Comparison of ENCODE assay signal across 17 cellular contexts in the genomic region with DNA sequence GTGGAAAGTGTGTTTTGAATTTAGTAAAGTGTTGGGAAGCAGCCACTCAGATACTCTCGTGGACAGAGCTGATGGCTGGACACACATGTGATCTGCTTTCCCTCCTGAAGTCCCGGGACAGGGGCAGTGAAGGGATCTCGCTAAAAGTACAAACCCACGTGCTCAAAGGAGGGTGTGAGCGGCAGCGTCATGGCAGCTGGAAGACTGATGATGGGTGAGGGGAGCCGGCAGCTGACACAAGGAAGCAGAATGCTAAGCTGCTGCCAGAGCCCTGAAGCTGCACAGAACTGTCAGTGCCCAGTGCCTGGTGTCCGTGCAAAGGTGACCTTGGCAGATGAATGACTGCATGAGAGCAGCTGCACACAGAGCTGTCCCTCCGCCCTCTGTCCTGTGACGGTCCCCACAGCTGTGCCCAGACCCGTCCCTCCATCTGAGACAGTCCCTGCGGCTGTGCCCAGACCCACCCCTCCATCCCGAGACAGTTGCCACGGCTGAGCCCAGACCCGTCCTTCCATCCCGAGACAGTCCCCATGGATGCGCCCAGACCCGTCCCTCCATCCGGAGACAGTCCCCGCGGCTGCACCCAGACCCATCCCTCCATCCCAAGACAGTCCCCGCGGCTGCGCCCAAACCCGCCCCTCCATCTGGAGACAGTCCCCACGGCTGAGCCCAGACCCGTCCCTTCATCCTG. TPM values are rescaled to one million over a fixed set of nuclear protein-coding genes. Genes with fewer than 3 reads are reported as not detected.
A peak's percentile ranks its signal among the peaks of the same experiment; 100 is the strongest.
DNase-seq lines count a peak whose midpoint lies in the region; TF ChIP-seq lines count a peak whose summit lies in the region.
"Had no signal": no experiment of that assay in that cellular context is flagged by ENCODE, and none has a peak within 500 bp of the region (broad histone marks: within the 10 kb centered on the region; RNA-seq: fewer than 3 reads in every experiment).

No MANE protein-coding gene starts in this region.

- DNase-seq in EL (peak; percentile 19), RPMI8226 (peak; percentile 5), glutamatergic neuron (no peak), retina (peak; percentile 44), NCI-H2029 (lab: John Stamatoyannopoulos, UW) (no peak), COLO829 (ENCODE audit: low spot score) (no peak)
- DNase-seq in stimulated activated naive CD4-positive, alpha-beta T cell treated with Interleukin-2 at 50 U/mL for 16 hours (lab: John Stamatoyannopoulos, UW), result no peak
- DNase-seq: activated CD4-positive, alpha-beta T cell treated with anti-CD3 and anti-CD28 coated beads for 4 hours; effector memory CD8-positive, alpha-beta T cell; foreskin melanocyte; GDM1; NCI-H1930; NCI-H774; small intestine; stimulated activated naive B cell treated with anti-CD40 and anti-IgM and Interleukin-4, amounts not matched to agents 10 μg/mL and 1 μg/mL and 100 μg/mL, for 72 hours had no signal

- H3K27ac Mint-ChIP-seq in glutamatergic neuron (ENCODE audit: unreplicated experiment), result peak overlapping the region; percentile 66
- H3K27ac Mint-ChIP-seq: activated naive CD4-positive, alpha-beta T cell treated with anti-CD3 and anti-CD28 coated beads, Interleukin-2, amount 50 U/mL, for 72 hours; effector memory CD8-positive, alpha-beta T cell; stimulated activated naive B cell treated with anti-CD40 and anti-IgM and Interleukin-4, amounts not matched to agents 10 μg/mL and 1 μg/mL and 100 μg/mL, for 72 hours had no signal

- H3K4me1 Mint-ChIP-seq in glutamatergic neuron (ENCODE audit: low read depth, unreplicated experiment), result peaks cover 5% of the 10 kb centered on the region

- peaks cover 18% of the 10 kb centered on the region for H3K9me3 Mint-ChIP-seq in glutamatergic neuron (ENCODE audit: unreplicated experiment)
- H3K9me3 Mint-ChIP-seq: activated naive CD4-positive, alpha-beta T cell treated with anti-CD3 and anti-CD28 coated beads, Interleukin-2, amount 50 U/mL, for 72 hours; effector memory CD8-positive, alpha-beta T cell; stimulated activated naive B cell treated with anti-CD40 and anti-IgM and Interleukin-4, amounts not matched to agents 10 μg/mL and 1 μg/mL and 100 μg/mL, for 72 hours had no signal

- H3K4me3 Mint-ChIP-seq in glutamatergic neuron (ENCODE audit: unreplicated experiment), result no peak overlapping the region
- H3K4me3 Mint-ChIP-seq: effector memory CD8-positive, alpha-beta T cell; stimulated activated naive B cell treated with anti-CD40 and anti-IgM and Interleukin-4, amounts not matched to agents 10 μg/mL and 1 μg/mL and 100 μg/mL, for 72 hours had no signal

- TF ChIP-seq CTCF in glutamatergic neuron (IDR thresholded peaks at IDR 0.05; ENCODE audit: partially characterized antibody, unreplicated experiment), result no peak

- peaks cover 15% of the 10 kb centered on the region for H3K27me3 Mint-ChIP-seq in glutamatergic neuron (ENCODE audit: unreplicated experiment)

- H3K36me3 Mint-ChIP-seq in glutamatergic neuron (ENCODE audit: unreplicated experiment), result no peaks in the 10 kb centered on the region
- H3K36me3 Mint-ChIP-seq: activated naive CD4-positive, alpha-beta T cell treated with anti-CD3 and anti-CD28 coated beads, Interleukin-2, amount 50 U/mL, for 72 hours had no signal

RNA-seq across cellular contexts. Expression of a gene that starts 29.6 kb away (rescaled TPM):
- 13.8 TPM for total RNA-seq in glutamatergic neuron (ENCODE audit: unreplicated experiment)
- total RNA-seq: cardiac muscle cell had no signal

Comparison
In these comparisons a context has a peak if more than half of its experiments do, and no peak if none do; other contexts are left out.
1. DNase-seq: peak in EL (single experiment), RPMI8226 (single experiment) and retina (single experiment); none in glutamatergic neuron (single experiment), stimulated activated naive CD4-positive, alpha-beta T cell treated with Interleukin-2 at 50 U/mL for 16 hours (single experiment), NCI-H2029 (single experiment) and COLO829 (single experiment).